Comparison of ENCODE assay signal across 19 cellular contexts in genomic region chr14:54133896-54134295, GRCh38.
A peak's percentile ranks its signal among the peaks of the same experiment; 100 is the strongest.
DNase-seq lines count a peak whose midpoint lies in the region; ATAC-seq, FAIRE-seq and TF ChIP-seq lines count a peak whose summit lies in the region.
"Had no signal": no experiment of that assay in that cellular context is flagged by ENCODE, and none has a peak within 500 bp of the region (broad histone marks: within the 10 kb centered on the region; RNA-seq: fewer than 3 reads in every experiment).

No MANE protein-coding gene starts in this region.

- H3K9me3 ChIP-seq in breast epithelium (no peaks in the 10 kb centered on the region), astrocyte (ENCODE audit: insufficient read depth, low read depth, low read length) (no peaks in the 10 kb centered on the region), SJCRH30 (replicated peaks) (0 out of 2 replicates have a peak, but pooled peaks cover 4% of the 10 kb centered on the region)
- H3K9me3 ChIP-seq: heart right ventricle, ovary, suprapubic skin had no signal

- H3K36me3 Mint-ChIP-seq in MCF 10A (ENCODE audit: insufficient read depth, unreplicated experiment): peaks cover 4% of the 10 kb centered on the region
- no peaks in the 10 kb centered on the region for H3K36me3 Mint-ChIP-seq in astrocyte (ENCODE audit: low read depth, unreplicated experiment)
- no peaks in the 10 kb centered on the region for H3K36me3 Mint-ChIP-seq in naive thymus-derived CD8-positive, alpha-beta T cell

- H3K79me2 ChIP-seq in astrocyte (ENCODE audit: insufficient read depth, low read length): no peaks in the 10 kb centered on the region

- no peaks in the 10 kb centered on the region for H4K20me1 ChIP-seq in astrocyte (ENCODE audit: insufficient read depth, low read length)

- peak overlapping the region; percentile 8 for H3K27ac Mint-ChIP-seq in MCF 10A (ENCODE audit: low read depth, unreplicated experiment)
- H3K27ac Mint-ChIP-seq in astrocyte (ENCODE audit: unreplicated experiment): no peak overlapping the region
- no peak overlapping the region for H3K27ac Mint-ChIP-seq in naive thymus-derived CD8-positive, alpha-beta T cell
- H3K27ac Mint-ChIP-seq: activated T-helper 2 cell treated with anti-CD3 and anti-CD28 coated beads, Interferon-gamma antibody, Interleukin-2, Interleukin-4, amounts not matched to agents 10 μg/mL and 5 μg/mL and 100 μg/mL, durations not matched to agents 14 hours and 24 hours and 36 hours had no signal

- H3K4me2 ChIP-seq in astrocyte (ENCODE audit: low read length): no peak overlapping the region

- H3K27me3 Mint-ChIP-seq in MCF 10A (ENCODE audit: insufficient read depth, unreplicated experiment) (no peaks in the 10 kb centered on the region), astrocyte (ENCODE audit: low read depth, unreplicated experiment) (no peaks in the 10 kb centered on the region)
- peaks cover 0 to 9% (median 0%) of the 10 kb centered on the region in 5 donors for H3K27me3 Mint-ChIP-seq in naive thymus-derived CD8-positive, alpha-beta T cell

- no peak overlapping the region for H3K4me3 Mint-ChIP-seq in MCF 10A (ENCODE audit: unreplicated experiment)
- no peak overlapping the region for H3K4me3 Mint-ChIP-seq in astrocyte (ENCODE audit: unreplicated experiment)
- H3K4me3 Mint-ChIP-seq in naive thymus-derived CD8-positive, alpha-beta T cell: no peak overlapping the region

- H3K27me3 ChIP-seq in breast epithelium: no peaks in the 10 kb centered on the region
- no peaks in the 10 kb centered on the region for H3K27me3 ChIP-seq in astrocyte (ENCODE audit: insufficient read depth, low read length)
- no peaks in the 10 kb centered on the region for H3K27me3 ChIP-seq in SJCRH30
- H3K27me3 ChIP-seq: heart right ventricle, ovary, suprapubic skin had no signal

- no peak for FAIRE-seq in astrocyte (lab: Jason Lieb, UNC)
- FAIRE-seq: D721Med had no signal

- CTCF ChIA-PET in MCF 10A (lab: Yijun Ruan, JAX): interaction anchor here (0.6 to 1.4 kb wide), 2 partner anchors 12 kb away, joined by 3 to 6 read pairs; no protein-coding TSS in a partner anchor

- H3K4me1 ChIP-seq in breast epithelium (no peaks in the 10 kb centered on the region), astrocyte (ENCODE audit: insufficient read depth, low read length) (no peaks in the 10 kb centered on the region), SJCRH30 (no peaks in the 10 kb centered on the region)
- H3K4me1 ChIP-seq: heart right ventricle, suprapubic skin had no signal

- H3K27ac ChIP-seq in breast epithelium (no peak overlapping the region), astrocyte (ENCODE audit: low read depth, low read length) (no peak overlapping the region), SJCRH30 (no peak overlapping the region)
- H3K27ac ChIP-seq: heart right ventricle, ovary, suprapubic skin had no signal

- ATAC-seq in GM18870 (IDR thresholded peaks at IDR 0.05; ENCODE audit: unreplicated experiment) (no peak), GM18867 (IDR thresholded peaks at IDR 0.05; ENCODE audit: unreplicated experiment) (no peak)
- no peak for ATAC-seq in naive thymus-derived CD8-positive, alpha-beta T cell
- ATAC-seq: heart right ventricle had no signal

- intact Hi-C loops in MCF 10A (cut with micrococcal nuclease): no loop called here
- intact Hi-C loops in breast epithelium (cut with DNase I; ENCODE audit: low total_unique reads): no loop called here

- no peak overlapping the region for H2AFZ ChIP-seq in astrocyte (ENCODE audit: low read depth, low read length)

- no peak overlapping the region for H3K9ac ChIP-seq in astrocyte (ENCODE audit: low read length)

- TF ChIP-seq CTCF in MCF 10A (IDR thresholded peaks at IDR 0.05; ENCODE audit: unreplicated experiment): no peak
- no peak for TF ChIP-seq CTCF in breast epithelium (IDR thresholded peaks at IDR 0.05)
- no peak for TF ChIP-seq CTCF in astrocyte (IDR thresholded peaks at IDR 0.05; ENCODE audit: insufficient read depth, low read depth, low read length)

- POLR2A ChIA-PET in MCF 10A (lab: Yijun Ruan, JAX): interaction anchor here (0.5 to 2.0 kb wide), 10 partner anchors 13 to 603 kb away, joined by 3 to 8 read pairs (median 3); no protein-coding TSS in a partner anchor
- POLR2A ChIA-PET in naive thymus-derived CD8-positive, alpha-beta T cell (lab: Charles Lee): no interaction called here

- no peak for TF ChIP-seq POLR2A in breast epithelium (IDR thresholded peaks at IDR 0.05)

- peak; percentile 73 for DNase-seq in MCF 10A (ENCODE audit: unreplicated experiment)
- no peak for DNase-seq in breast epithelium (ENCODE audit: low spot score in 2 of 2)
- DNase-seq in astrocyte (ENCODE audit: low read depth): peak; percentile 30
- peak; percentile 93 for DNase-seq in kidney tubule cell (ENCODE audit: low spot score)
- no peak for DNase-seq in SJCRH30
- DNase-seq in naive thymus-derived CD8-positive, alpha-beta T cell: no peak
- DNase-seq: activated CD4-positive, alpha-beta T cell treated with anti-CD3 and anti-CD28 coated beads, Interleukin-2, amount 50 U/mL, for 48 hours; effector memory CD4-positive, alpha-beta T cell; heart right ventricle; NCI-H345; ovary; RPMI8226; stimulated activated CD4-positive, alpha-beta T cell treated with anti-CD3 and anti-CD28 coated beads, Interleukin-12 subunit alpha, Interleukin-12 subunit beta, amount 100 ng/mL, for 4 hours; T-helper 9 cell had no signal

- H3K9me3 Mint-ChIP-seq in MCF 10A (ENCODE audit: unreplicated experiment) (no peaks in the 10 kb centered on the region), astrocyte (ENCODE audit: unreplicated experiment) (no peaks in the 10 kb centered on the region)
- peaks cover 0 to 4% (median 0%) of the 10 kb centered on the region in 9 donors for H3K9me3 Mint-ChIP-seq in naive thymus-derived CD8-positive, alpha-beta T cell
- H3K9me3 Mint-ChIP-seq: activated T-helper 2 cell treated with anti-CD3 and anti-CD28 coated beads, Interferon-gamma antibody, Interleukin-2, Interleukin-4, amounts not matched to agents 10 μg/mL and 5 μg/mL and 100 μg/mL, durations not matched to agents 14 hours and 24 hours and 36 hours had no signal

- H3K36me3 ChIP-seq in breast epithelium (no peaks in the 10 kb centered on the region), astrocyte (ENCODE audit: insufficient read depth, low read length) (no peaks in the 10 kb centered on the region), SJCRH30 (no peaks in the 10 kb centered on the region)
- H3K36me3 ChIP-seq: heart right ventricle, ovary, suprapubic skin had no signal

- H3K4me3 ChIP-seq in breast epithelium: no peak overlapping the region
- H3K4me3 ChIP-seq in astrocyte (ENCODE audit: insufficient read depth, low read depth, low read length): no peak overlapping the region
- no peak overlapping the region for H3K4me3 ChIP-seq in SJCRH30
- H3K4me3 ChIP-seq: heart right ventricle, ovary, suprapubic skin had no signal

- no TSS peak for BruUV-seq in MCF 10A (replicated peaks; lab: Mats Ljungman, UMichigan)

- peaks cover 22% of the 10 kb centered on the region for H3K4me1 Mint-ChIP-seq in MCF 10A (ENCODE audit: insufficient read depth, unreplicated experiment)
- peaks cover 7% of the 10 kb centered on the region for H3K4me1 Mint-ChIP-seq in astrocyte (ENCODE audit: low read depth, unreplicated experiment)
- H3K4me1 Mint-ChIP-seq in naive thymus-derived CD8-positive, alpha-beta T cell: no peaks in the 10 kb centered on the region

Comparison
In these comparisons a context has a peak if more than half of its experiments do, and no peak if none do; other contexts are left out.
1. DNase-seq: peak in MCF 10A (single experiment), astrocyte (single experiment) and kidney tubule cell (single experiment); none in breast epithelium (0 of 2), SJCRH30 (0 of 2) and naive thymus-derived CD8-positive, alpha-beta T cell (0 of 10).